8 cellular contexts compared by ENCODE assay signal in genomic region chr15:65286704-65287514, GRCh38. TPM values are rescaled to one million over a fixed set of nuclear protein-coding genes. Genes with fewer than 3 reads are reported as not detected.
DNase-seq lines count a peak whose midpoint lies in the region; ATAC-seq and TF ChIP-seq lines count a peak whose summit lies in the region.

TSS of gene PARP16 (minus strand) at chr15:65286883. CDS start at chr15:65286426, 457 bp downstream.

- H3K36me3 ChIP-seq in BE2C: 0 out of 2 replicates have a peak, but pooled peaks cover 3% of the 10 kb centered on the region

- no peaks in the 10 kb centered on the region for H3K9me3 ChIP-seq in BE2C

- peak; percentile 95 for ATAC-seq in HG03432 (IDR thresholded peaks at IDR 0.05; ENCODE audit: unreplicated experiment)

- H3K27me3 ChIP-seq in BE2C (no peaks in the 10 kb centered on the region), layer of hippocampus (ENCODE audit: control insufficient read depth, insufficient read depth, low read length) (no peaks in the 10 kb centered on the region)

- peak within 1 kb of the TSS; percentile 92 for H3K27ac ChIP-seq in layer of hippocampus (ENCODE audit: low read depth, low read length)

- H3K4me1 ChIP-seq in BE2C: peaks cover 11% of the 10 kb centered on the region; the same call in 1 of the 2 replicates

- DNase-seq in BE2C (peak; percentile 97), GM19238 (ENCODE audit: insufficient read length, low spot score) (peak; percentile 78), NCI-H510A (lab: John Stamatoyannopoulos, UW) (peak; percentile 70), cerebellum (ENCODE audit: low spot score) (peak; percentile 95)
- peak; percentile 85 for DNase-seq in activated CD4-positive, alpha-beta T cell treated with anti-CD3 and anti-CD28 coated beads for 1 hour
- peak; percentile 89 to 90 for DNase-seq in stimulated activated CD4-positive, alpha-beta T cell treated with anti-CD3 and anti-CD28 coated beads, Interleukin-1b, Interleukin-23, amount 100 ng/mL, for 4 hours (ENCODE audit: low read depth in 2 of 2)

- peak; percentile 20; the same call in 1 of the 2 replicates for TF ChIP-seq CTCF in BE2C (IDR thresholded peaks at IDR 0.05; ENCODE audit: low read depth, low read length)

- H3K4me3 ChIP-seq in BE2C (ENCODE audit: low read depth, low read length): peak within 1 kb of the TSS; percentile 74

RNA-seq across cellular contexts. Expression of gene PARP16, which starts in this region (rescaled TPM):
- polyA plus RNA-seq in BE2C (2012; ENCODE audit: insufficient read depth, insufficient read length, low read depth): 8.2 TPM
- 8.1 TPM for total RNA-seq in cerebellum

Comparison
In these comparisons a context has a peak if more than half of its experiments do, and no peak if none do; other contexts are left out.
1. Peak in every context shown above with its lines: DNase-seq, ATAC-seq, H3K4me3 ChIP-seq and H3K27ac ChIP-seq.